In the genomic region with DNA sequence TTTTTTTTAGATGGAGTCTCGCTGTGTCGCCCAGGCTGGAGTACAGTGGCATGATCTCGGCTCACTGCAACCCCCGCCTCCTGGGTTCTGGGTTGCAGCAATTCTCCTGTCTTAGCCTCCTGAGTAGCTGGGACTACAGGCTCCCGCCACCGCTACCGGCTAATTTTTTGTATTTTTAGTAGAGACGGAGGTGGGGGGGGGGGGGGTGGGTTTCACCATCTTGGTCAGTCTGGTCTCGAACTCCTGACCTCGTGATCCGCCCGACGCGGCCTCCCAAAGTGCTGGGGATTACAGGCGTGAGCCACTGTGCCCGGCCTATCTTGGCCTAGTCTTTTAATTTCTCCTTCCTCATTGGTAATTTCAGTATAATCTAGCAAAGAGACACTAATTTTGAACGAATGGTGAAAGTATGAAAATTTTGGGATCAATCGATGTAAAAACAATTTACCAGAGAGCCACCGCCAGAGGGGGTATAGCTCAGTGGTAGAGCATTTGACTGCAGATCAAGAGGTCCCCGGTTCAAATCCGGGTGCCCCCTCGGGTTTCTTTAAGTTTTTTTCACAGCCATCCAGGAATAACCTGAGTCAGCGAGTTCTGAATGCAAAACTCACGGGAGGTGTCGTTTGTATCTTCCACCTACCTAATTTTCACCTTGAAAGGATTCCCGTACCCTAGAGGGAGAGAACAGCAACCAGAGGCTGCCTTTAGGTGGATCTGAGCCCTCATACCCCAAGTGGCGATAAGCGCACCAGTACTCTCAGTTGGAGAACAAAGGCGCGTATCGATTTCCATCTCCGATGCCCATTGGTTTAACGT, we compare ENCODE assay signal across 1 cellular context.
TF ChIP-seq lines count a peak whose summit lies in the region.

No MANE protein-coding gene starts in this region.

TF ChIP-seq in GM23338, 12 proteins besides CTCF, POLR2A, EP300 and RAD21 (continued from another document):
- TF ChIP-seq, protein P1, sequence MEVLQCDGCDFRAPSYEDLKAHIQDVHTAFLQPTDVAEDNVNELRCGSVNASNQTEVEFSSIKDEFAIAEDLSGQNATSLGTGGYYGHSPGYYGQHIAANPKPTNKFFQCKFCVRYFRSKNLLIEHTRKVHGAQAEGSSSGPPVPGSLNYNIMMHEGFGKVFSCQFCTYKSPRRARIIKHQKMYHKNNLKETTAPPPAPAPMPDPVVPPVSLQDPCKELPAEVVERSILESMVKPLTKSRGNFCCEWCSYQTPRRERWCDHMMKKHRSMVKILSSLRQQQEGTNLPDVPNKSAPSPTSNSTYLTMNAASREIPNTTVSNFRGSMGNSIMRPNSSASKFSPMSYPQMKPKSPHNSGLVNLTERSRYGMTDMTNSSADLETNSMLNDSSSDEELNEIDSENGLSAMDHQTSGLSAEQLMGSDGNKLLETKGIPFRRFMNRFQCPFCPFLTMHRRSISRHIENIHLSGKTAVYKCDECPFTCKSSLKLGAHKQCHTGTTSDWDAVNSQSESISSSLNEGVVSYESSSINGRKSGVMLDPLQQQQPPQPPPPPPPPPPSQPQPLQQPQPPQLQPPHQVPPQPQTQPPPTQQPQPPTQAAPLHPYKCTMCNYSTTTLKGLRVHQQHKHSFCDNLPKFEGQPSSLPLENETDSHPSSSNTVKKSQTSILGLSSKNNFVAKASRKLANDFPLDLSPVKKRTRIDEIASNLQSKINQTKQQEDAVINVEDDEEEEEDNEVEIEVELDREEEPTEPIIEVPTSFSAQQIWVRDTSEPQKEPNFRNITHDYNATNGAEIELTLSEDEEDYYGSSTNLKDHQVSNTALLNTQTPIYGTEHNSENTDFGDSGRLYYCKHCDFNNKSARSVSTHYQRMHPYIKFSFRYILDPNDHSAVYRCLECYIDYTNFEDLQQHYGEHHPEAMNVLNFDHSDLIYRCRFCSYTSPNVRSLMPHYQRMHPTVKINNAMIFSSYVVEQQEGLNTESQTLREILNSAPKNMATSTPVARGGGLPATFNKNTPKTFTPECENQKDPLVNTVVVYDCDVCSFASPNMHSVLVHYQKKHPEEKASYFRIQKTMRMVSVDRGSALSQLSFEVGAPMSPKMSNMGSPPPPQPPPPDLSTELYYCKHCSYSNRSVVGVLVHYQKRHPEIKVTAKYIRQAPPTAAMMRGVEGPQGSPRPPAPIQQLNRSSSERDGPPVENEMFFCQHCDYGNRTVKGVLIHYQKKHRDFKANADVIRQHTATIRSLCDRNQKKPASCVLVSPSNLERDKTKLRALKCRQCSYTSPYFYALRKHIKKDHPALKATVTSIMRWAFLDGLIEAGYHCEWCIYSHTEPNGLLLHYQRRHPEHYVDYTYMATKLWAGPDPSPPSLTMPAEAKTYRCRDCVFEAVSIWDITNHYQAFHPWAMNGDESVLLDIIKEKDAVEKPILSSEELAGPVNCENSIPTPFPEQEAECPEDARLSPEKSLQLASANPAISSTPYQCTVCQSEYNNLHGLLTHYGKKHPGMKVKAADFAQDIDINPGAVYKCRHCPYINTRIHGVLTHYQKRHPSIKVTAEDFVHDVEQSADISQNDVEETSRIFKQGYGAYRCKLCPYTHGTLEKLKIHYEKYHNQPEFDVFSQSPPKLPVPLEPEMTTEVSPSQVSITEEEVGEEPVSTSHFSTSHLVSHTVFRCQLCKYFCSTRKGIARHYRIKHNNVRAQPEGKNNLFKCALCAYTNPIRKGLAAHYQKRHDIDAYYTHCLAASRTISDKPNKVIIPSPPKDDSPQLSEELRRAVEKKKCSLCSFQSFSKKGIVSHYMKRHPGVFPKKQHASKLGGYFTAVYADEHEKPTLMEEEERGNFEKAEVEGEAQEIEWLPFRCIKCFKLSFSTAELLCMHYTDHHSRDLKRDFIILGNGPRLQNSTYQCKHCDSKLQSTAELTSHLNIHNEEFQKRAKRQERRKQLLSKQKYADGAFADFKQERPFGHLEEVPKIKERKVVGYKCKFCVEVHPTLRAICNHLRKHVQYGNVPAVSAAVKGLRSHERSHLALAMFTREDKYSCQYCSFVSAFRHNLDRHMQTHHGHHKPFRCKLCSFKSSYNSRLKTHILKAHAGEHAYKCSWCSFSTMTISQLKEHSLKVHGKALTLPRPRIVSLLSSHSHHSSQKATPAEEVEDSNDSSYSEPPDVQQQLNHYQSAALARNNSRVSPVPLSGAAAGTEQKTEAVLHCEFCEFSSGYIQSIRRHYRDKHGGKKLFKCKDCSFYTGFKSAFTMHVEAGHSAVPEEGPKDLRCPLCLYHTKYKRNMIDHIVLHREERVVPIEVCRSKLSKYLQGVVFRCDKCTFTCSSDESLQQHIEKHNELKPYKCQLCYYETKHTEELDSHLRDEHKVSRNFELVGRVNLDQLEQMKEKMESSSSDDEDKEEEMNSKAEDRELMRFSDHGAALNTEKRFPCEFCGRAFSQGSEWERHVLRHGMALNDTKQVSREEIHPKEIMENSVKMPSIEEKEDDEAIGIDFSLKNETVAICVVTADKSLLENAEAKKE (CRISPR knock-in tag; IDR thresholded peaks at IDR 0.05): no peak
- TF ChIP-seq EZH2 (IDR thresholded peaks at IDR 0.05; ENCODE audit: low read depth, unreplicated experiment): no peak
- no peak for TF ChIP-seq ZNF114 (CRISPR knock-in tag; IDR thresholded peaks at IDR 0.05)
- TF ChIP-seq, protein P2, sequence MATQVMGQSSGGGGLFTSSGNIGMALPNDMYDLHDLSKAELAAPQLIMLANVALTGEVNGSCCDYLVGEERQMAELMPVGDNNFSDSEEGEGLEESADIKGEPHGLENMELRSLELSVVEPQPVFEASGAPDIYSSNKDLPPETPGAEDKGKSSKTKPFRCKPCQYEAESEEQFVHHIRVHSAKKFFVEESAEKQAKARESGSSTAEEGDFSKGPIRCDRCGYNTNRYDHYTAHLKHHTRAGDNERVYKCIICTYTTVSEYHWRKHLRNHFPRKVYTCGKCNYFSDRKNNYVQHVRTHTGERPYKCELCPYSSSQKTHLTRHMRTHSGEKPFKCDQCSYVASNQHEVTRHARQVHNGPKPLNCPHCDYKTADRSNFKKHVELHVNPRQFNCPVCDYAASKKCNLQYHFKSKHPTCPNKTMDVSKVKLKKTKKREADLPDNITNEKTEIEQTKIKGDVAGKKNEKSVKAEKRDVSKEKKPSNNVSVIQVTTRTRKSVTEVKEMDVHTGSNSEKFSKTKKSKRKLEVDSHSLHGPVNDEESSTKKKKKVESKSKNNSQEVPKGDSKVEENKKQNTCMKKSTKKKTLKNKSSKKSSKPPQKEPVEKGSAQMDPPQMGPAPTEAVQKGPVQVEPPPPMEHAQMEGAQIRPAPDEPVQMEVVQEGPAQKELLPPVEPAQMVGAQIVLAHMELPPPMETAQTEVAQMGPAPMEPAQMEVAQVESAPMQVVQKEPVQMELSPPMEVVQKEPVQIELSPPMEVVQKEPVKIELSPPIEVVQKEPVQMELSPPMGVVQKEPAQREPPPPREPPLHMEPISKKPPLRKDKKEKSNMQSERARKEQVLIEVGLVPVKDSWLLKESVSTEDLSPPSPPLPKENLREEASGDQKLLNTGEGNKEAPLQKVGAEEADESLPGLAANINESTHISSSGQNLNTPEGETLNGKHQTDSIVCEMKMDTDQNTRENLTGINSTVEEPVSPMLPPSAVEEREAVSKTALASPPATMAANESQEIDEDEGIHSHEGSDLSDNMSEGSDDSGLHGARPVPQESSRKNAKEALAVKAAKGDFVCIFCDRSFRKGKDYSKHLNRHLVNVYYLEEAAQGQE (IDR thresholded peaks at IDR 0.05; ENCODE audit: unreplicated experiment): no peak
- TF ChIP-seq CREB1 (CRISPR knock-in tag; IDR thresholded peaks at IDR 0.05; ENCODE audit: low read depth): no peak
- TF ChIP-seq NANOG (IDR thresholded peaks at IDR 0.05; ENCODE audit: borderline replicate concordance): no peak
- no peak for TF ChIP-seq ZNF331 (CRISPR knock-in tag; IDR thresholded peaks at IDR 0.05; ENCODE audit: low read depth)
- TF ChIP-seq STAT1 (IDR thresholded peaks at IDR 0.05; ENCODE audit: unreplicated experiment): no peak
